8 cellular contexts compared by ENCODE assay signal in genomic region chr2:9139491-9140443, GRCh38.
DNase-seq lines count a peak whose midpoint lies in the region; ATAC-seq and TF ChIP-seq lines count a peak whose summit lies in the region.

No MANE protein-coding gene starts in this region.

- intact Hi-C loops in esophagus muscularis mucosa (cut with DNase I), result loop anchor here (2.0 to 5.0 kb wide), 2 partner anchors 267 to 283 kb away; partner anchors contain the start of genes CPSF3 and ITGB1BP1

- H3K27ac ChIP-seq in esophagus muscularis mucosa (replicated peaks in 1 of 4), result no peak overlapping the region

- no peak overlapping the region for H3K27ac Mint-ChIP-seq in naive B cell
- no peak overlapping the region for H3K27ac Mint-ChIP-seq in stimulated activated naive CD8-positive, alpha-beta T cell treated with anti-CD3 and anti-CD28 coated beads, Interleukin-15, amount 100 ng/mL, for 72 hours

- no peaks in the 10 kb centered on the region for H3K36me3 Mint-ChIP-seq in naive B cell

- no peaks in the 10 kb centered on the region for H3K36me3 ChIP-seq in esophagus muscularis mucosa

- 37% methylated on average over 16 of the region's 19 CpGs for WGBS in esophagus muscularis mucosa

- H3K4me3 ChIP-seq in esophagus muscularis mucosa, result no peak overlapping the region

- no peak for TF ChIP-seq POLR2A in esophagus muscularis mucosa (IDR thresholded peaks at IDR 0.05; ENCODE audit: low read depth)

- peak; percentile 67 to 86 (median 72) for TF ChIP-seq CTCF in esophagus muscularis mucosa (IDR thresholded peaks at IDR 0.05)

- H3K4me3 Mint-ChIP-seq in naive B cell, result peak overlapping the region in 1 of 8 donors; percentile 25
- no peak overlapping the region for H3K4me3 Mint-ChIP-seq in stimulated activated naive CD8-positive, alpha-beta T cell treated with anti-CD3 and anti-CD28 coated beads, Interleukin-15, amount 100 ng/mL, for 72 hours

- DNase-seq in GDM1 (lab: John Stamatoyannopoulos, UW) (peak; percentile 39), NOMO-1 (lab: John Stamatoyannopoulos, UW; ENCODE audit: unreplicated experiment in 2 of 2) (peak; percentile 40 to 41), esophagus muscularis mucosa (ENCODE audit: extremely low spot score) (peak; percentile 95), naive B cell (peak; percentile 21)
- peak; percentile 92 for DNase-seq in activated CD8-positive, alpha-beta memory T cell treated with anti-CD3 and anti-CD28 coated beads, Interleukin-2, amount 50 U/mL, for 48 hours
- peak; percentile 62 to 64 for DNase-seq in stimulated activated naive CD8-positive, alpha-beta T cell treated with anti-CD3 and anti-CD28 coated beads, Interleukin-15, amount 100 ng/mL, for 72 hours

- peak; percentile 59 for ATAC-seq in HG03439 (IDR thresholded peaks at IDR 0.05; ENCODE audit: unreplicated experiment)
- no peak for ATAC-seq in naive B cell (ENCODE audit: low read depth in 2 of 2)
- peak; percentile 49 for ATAC-seq in stimulated activated naive CD8-positive, alpha-beta T cell treated with anti-CD3 and anti-CD28 coated beads, Interleukin-15, amount 100 ng/mL, for 72 hours
- no peak for ATAC-seq in GM18858 (IDR thresholded peaks at IDR 0.05; ENCODE audit: unreplicated experiment)

- H3K9me3 ChIP-seq in esophagus muscularis mucosa, result no peaks in the 10 kb centered on the region

- no peak for TF ChIP-seq EP300 in esophagus muscularis mucosa (IDR thresholded peaks at IDR 0.05)

- H3K4me1 ChIP-seq in esophagus muscularis mucosa, result peaks cover 10 to 29% (median 24%) of the 10 kb centered on the region in 4 donors

- H3K27me3 ChIP-seq in esophagus muscularis mucosa, result no peaks in the 10 kb centered on the region

- peaks cover 0 to 1% (median 0%) of the 10 kb centered on the region in 7 donors for H3K9me3 Mint-ChIP-seq in naive B cell
- H3K9me3 Mint-ChIP-seq in stimulated activated naive CD8-positive, alpha-beta T cell treated with anti-CD3 and anti-CD28 coated beads, Interleukin-15, amount 100 ng/mL, for 72 hours, result no peaks in the 10 kb centered on the region

- H3K27me3 Mint-ChIP-seq in naive B cell, result peaks cover 4 to 32% (median 18%) of the 10 kb centered on the region in 3 donors
- H3K27me3 Mint-ChIP-seq in stimulated activated naive CD8-positive, alpha-beta T cell treated with anti-CD3 and anti-CD28 coated beads, Interleukin-15, amount 100 ng/mL, for 72 hours, result peaks cover 25% of the 10 kb centered on the region

- peaks cover 0 to 6% (median 4%) of the 10 kb centered on the region in 3 donors for H3K4me1 Mint-ChIP-seq in naive B cell
- H3K4me1 Mint-ChIP-seq in stimulated activated naive CD8-positive, alpha-beta T cell treated with anti-CD3 and anti-CD28 coated beads, Interleukin-15, amount 100 ng/mL, for 72 hours, result peaks cover 6% of the 10 kb centered on the region

Comparison
In these comparisons a context has a peak if more than half of its experiments do, and no peak if none do; other contexts are left out.
1. DNase-seq: peak in every context shown above with its lines; median percentile 95 in esophagus muscularis mucosa; 92 in activated CD8-positive, alpha-beta memory T cell treated with anti-CD3 and anti-CD28 coated beads, Interleukin-2, amount 50 U/mL, for 48 hours; 63 in stimulated activated naive CD8-positive, alpha-beta T cell treated with anti-CD3 and anti-CD28 coated beads, Interleukin-15, amount 100 ng/mL, for 72 hours; 40 in NOMO-1; 39 in GDM1; 21 in naive B cell.
2. ATAC-seq: peak in HG03439 (single experiment) and stimulated activated naive CD8-positive, alpha-beta T cell treated with anti-CD3 and anti-CD28 coated beads, Interleukin-15, amount 100 ng/mL, for 72 hours (single experiment); none in naive B cell (0 of 2) and GM18858 (single experiment).